ENCODE assay signal across 1 cellular context in genomic region chr19:38815059-38816001, GRCh38.
TF ChIP-seq lines count a peak whose summit lies in the region.

No MANE protein-coding gene starts in this region.

TF ChIP-seq in GM12878, 131 proteins besides CTCF, POLR2A, EP300 and RAD21:
- no peak for TF ChIP-seq ZNF217 (IDR thresholded peaks at IDR 0.05)
- TF ChIP-seq KLF5 (IDR thresholded peaks at IDR 0.05; ENCODE audit: partially characterized antibody): no peak
- no peak for TF ChIP-seq ZNF274 (IDR thresholded peaks at IDR 0.05; ENCODE audit: insufficient read depth, insufficient read length)
- TF ChIP-seq EED (IDR thresholded peaks at IDR 0.05; ENCODE audit: low read depth): no peak
- no peak for TF ChIP-seq RB1 (IDR thresholded peaks at IDR 0.05; ENCODE audit: borderline replicate concordance)
- no peak for TF ChIP-seq PAX5 (IDR thresholded peaks at IDR 0.05; ENCODE audit: borderline replicate concordance, low read depth, low read length)
TF ChIP-seq in GM12878: peak in this region for 0.
